19 cellular contexts compared by ENCODE assay signal in the genomic region with DNA sequence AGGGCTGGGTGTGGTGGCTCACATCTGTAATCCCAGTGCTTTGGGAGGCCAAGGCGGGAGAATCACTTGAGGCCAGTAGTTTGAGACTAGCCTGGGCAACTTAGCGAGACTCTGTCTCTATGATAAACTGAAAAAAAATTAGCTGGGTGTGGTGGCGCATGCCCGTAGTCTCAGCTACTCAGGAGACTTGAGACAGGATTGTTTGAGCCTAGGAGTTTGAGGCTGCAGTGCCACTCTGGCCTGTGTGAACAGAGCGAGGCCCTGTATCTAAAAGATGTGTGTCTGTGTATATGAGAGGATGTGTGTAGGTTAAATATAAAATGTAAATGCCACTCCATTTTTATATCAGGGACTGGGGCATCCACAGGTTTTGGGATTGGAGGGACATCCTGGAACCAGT. TPM values are rescaled to one million over a fixed set of nuclear protein-coding genes. Genes with fewer than 3 reads are reported as not detected.
DNase-seq lines count a peak whose midpoint lies in the region; ATAC-seq and TF ChIP-seq lines count a peak whose summit lies in the region.
"Had no signal": no experiment of that assay in that cellular context is flagged by ENCODE, and none has a peak within 500 bp of the region (broad histone marks: within the 10 kb centered on the region; RNA-seq: fewer than 3 reads in every experiment).

No MANE protein-coding gene starts in this region.

- peaks cover 10% of the 10 kb centered on the region for H3F3A ChIP-seq in neural progenitor cell (ENCODE audit: low read depth)

- TF ChIP-seq CTCF in right atrium auricular region (IDR thresholded peaks at IDR 0.05) (no peak), neural progenitor cell (IDR thresholded peaks at IDR 0.05) (no peak), vagina (IDR thresholded peaks at IDR 0.05) (no peak), GM13977 (IDR thresholded peaks at IDR 0.05; ENCODE audit: extremely low read depth, insufficient read depth, missing control alignments) (no peak), glutamatergic neuron (IDR thresholded peaks at IDR 0.05; ENCODE audit: partially characterized antibody, unreplicated experiment) (no peak)

- H3K4me2 ChIP-seq in neural progenitor cell, result no peak overlapping the region

- H3K4me3 ChIP-seq in right atrium auricular region (no peak overlapping the region), neural progenitor cell (no peak overlapping the region), vagina (no peak overlapping the region)

- intact Hi-C loops in cardiac septum (cut with DNase I), result no loop called here
- intact Hi-C loops in activated T-helper 2 cell treated with anti-CD3 and anti-CD28 coated beads, Interferon-gamma antibody, Interleukin-2, Interleukin-4, amounts not matched to agents 10 μg/mL and 5 μg/mL and 100 μg/mL, durations not matched to agents 14 hours and 24 hours and 36 hours (cut with micrococcal nuclease), result no loop called here
- intact Hi-C loops in vagina (cut with DNase I), result no loop called here

- no peak overlapping the region for H3K4me3 Mint-ChIP-seq in activated T-helper 2 cell treated with anti-CD3 and anti-CD28 coated beads, Interferon-gamma antibody, Interleukin-2, Interleukin-4, amounts not matched to agents 10 μg/mL and 5 μg/mL and 100 μg/mL, durations not matched to agents 14 hours and 24 hours and 36 hours (ENCODE audit: low read depth)
- H3K4me3 Mint-ChIP-seq in neural progenitor cell, result no peak overlapping the region
- H3K4me3 Mint-ChIP-seq in glutamatergic neuron (ENCODE audit: unreplicated experiment), result no peak overlapping the region
- H3K4me3 Mint-ChIP-seq: activated naive CD4-positive, alpha-beta T cell treated with anti-CD3 and anti-CD28 coated beads, Interleukin-2, amount 50 U/mL, for 24 hours; activated T-cell treated with anti-CD3 and anti-CD28 coated beads, Interleukin-2, amount 50 U/mL, for 72 hours; H9; IgD-negative memory B cell had no signal

- no peak overlapping the region for H3K9ac ChIP-seq in neural progenitor cell

- in situ Hi-C loops in GM13977 (cut with MboI; ENCODE audit: low pct_unique_long_range_greater_than_20kb, low sequenced_read_pairs, unreplicated experiment), result no loop called here

- H3K27me3 ChIP-seq in right atrium auricular region (no peaks in the 10 kb centered on the region), neural progenitor cell (no peaks in the 10 kb centered on the region), vagina (no peaks in the 10 kb centered on the region)
- H3K27me3 ChIP-seq: foreskin keratinocyte had no signal

- peaks cover 38% of the 10 kb centered on the region for H3K36me3 Mint-ChIP-seq in activated T-helper 2 cell treated with anti-CD3 and anti-CD28 coated beads, Interferon-gamma antibody, Interleukin-2, Interleukin-4, amounts not matched to agents 10 μg/mL and 5 μg/mL and 100 μg/mL, durations not matched to agents 14 hours and 24 hours and 36 hours (ENCODE audit: low read depth)
- H3K36me3 Mint-ChIP-seq in neural progenitor cell, result peaks cover 22% of the 10 kb centered on the region
- H3K36me3 Mint-ChIP-seq in glutamatergic neuron (ENCODE audit: unreplicated experiment), result no peaks in the 10 kb centered on the region

- H3K9me3 ChIP-seq in right atrium auricular region (no peaks in the 10 kb centered on the region), neural progenitor cell (ENCODE audit: low read depth) (no peaks in the 10 kb centered on the region), vagina (no peaks in the 10 kb centered on the region)

- H3K79me2 ChIP-seq in neural progenitor cell (ENCODE audit: low read depth), result peaks cover 90% of the 10 kb centered on the region

- peaks cover 40% of the 10 kb centered on the region for H4K20me1 ChIP-seq in neural progenitor cell (ENCODE audit: low read depth)

- H3K36me3 ChIP-seq in right atrium auricular region (no peaks in the 10 kb centered on the region), neural progenitor cell (no peaks in the 10 kb centered on the region), vagina (peaks cover 0 to 7% of the 10 kb centered on the region in 2 donors)

- TF ChIP-seq POLR2A in vagina (IDR thresholded peaks at IDR 0.05), result no peak
- no peak for TF ChIP-seq POLR2A in GM18505 (IDR thresholded peaks at IDR 0.05; ENCODE audit: borderline replicate concordance, extremely low read depth, insufficient read depth, insufficient read length)

- peaks cover 27% of the 10 kb centered on the region for H3K4me1 Mint-ChIP-seq in activated T-helper 2 cell treated with anti-CD3 and anti-CD28 coated beads, Interferon-gamma antibody, Interleukin-2, Interleukin-4, amounts not matched to agents 10 μg/mL and 5 μg/mL and 100 μg/mL, durations not matched to agents 14 hours and 24 hours and 36 hours (ENCODE audit: low read depth)
- H3K4me1 Mint-ChIP-seq in neural progenitor cell, result peaks cover 26% of the 10 kb centered on the region
- H3K4me1 Mint-ChIP-seq in glutamatergic neuron (ENCODE audit: low read depth, unreplicated experiment), result peaks cover 18% of the 10 kb centered on the region

- H3K27me3 Mint-ChIP-seq in activated T-helper 2 cell treated with anti-CD3 and anti-CD28 coated beads, Interferon-gamma antibody, Interleukin-2, Interleukin-4, amounts not matched to agents 10 μg/mL and 5 μg/mL and 100 μg/mL, durations not matched to agents 14 hours and 24 hours and 36 hours (ENCODE audit: low read depth), result no peaks in the 10 kb centered on the region
- H3K27me3 Mint-ChIP-seq in neural progenitor cell (ENCODE audit: insufficient read depth, low read depth), result peaks cover 7% of the 10 kb centered on the region
- no peaks in the 10 kb centered on the region for H3K27me3 Mint-ChIP-seq in glutamatergic neuron (ENCODE audit: unreplicated experiment)
- H3K27me3 Mint-ChIP-seq: activated naive CD4-positive, alpha-beta T cell treated with anti-CD3 and anti-CD28 coated beads, Interleukin-2, amount 50 U/mL, for 24 hours; IgD-negative memory B cell had no signal

- DNase-seq in right atrium auricular region (ENCODE audit: low spot score) (no peak), cardiac septum (ENCODE audit: low spot score) (no peak), neural progenitor cell (ENCODE audit: low spot score) (no peak), vagina (ENCODE audit: extremely low spot score in 2 of 2) (no peak), GM13977 (ENCODE audit: low spot score) (no peak), glutamatergic neuron (no peak)
- no peak for DNase-seq in activated T-helper 2 cell treated with anti-CD3 and anti-CD28 coated beads, Interferon-gamma antibody, Interleukin-2, Interleukin-4, amounts not matched to agents 10 μg/mL and 5 μg/mL and 100 μg/mL, durations not matched to agents 14 hours and 24 hours and 36 hours (ENCODE audit: low spot score)
- DNase-seq: activated CD4-positive, alpha-beta T cell treated with anti-CD3 and anti-CD28 coated beads for 1 hour; activated T-cell treated with anti-CD3 and anti-CD28 coated beads, Interleukin-2, amount 50 U/mL, for 72 hours; cerebellar nuclear complex; erythroblast; foreskin keratinocyte; H9; NCI-H1417 treated with DMSO at 0.1 percent for 48 hours; NCI-H524 treated with DMSO at 0.1 percent for 48 hours had no signal

- H3K4me1 ChIP-seq in right atrium auricular region, result peaks cover 0 to 72% of the 10 kb centered on the region in 2 donors
- H3K4me1 ChIP-seq in neural progenitor cell, result peaks cover 41% of the 10 kb centered on the region
- peaks cover 55% of the 10 kb centered on the region for H3K4me1 ChIP-seq in vagina
- H3K4me1 ChIP-seq: foreskin keratinocyte had no signal

- H3K27ac ChIP-seq in right atrium auricular region, result peak overlapping the region; percentile 20 to 49
- no peak overlapping the region for H3K27ac ChIP-seq in neural progenitor cell
- peak overlapping the region; percentile 42 for H3K27ac ChIP-seq in vagina
- H3K27ac ChIP-seq: foreskin keratinocyte had no signal

- H2AFZ ChIP-seq in neural progenitor cell (replicated peaks), result no peak overlapping the region

- H3K27ac Mint-ChIP-seq in activated T-helper 2 cell treated with anti-CD3 and anti-CD28 coated beads, Interferon-gamma antibody, Interleukin-2, Interleukin-4, amounts not matched to agents 10 μg/mL and 5 μg/mL and 100 μg/mL, durations not matched to agents 14 hours and 24 hours and 36 hours, result peak overlapping the region; percentile 6
- H3K27ac Mint-ChIP-seq in neural progenitor cell (peak overlapping the region; percentile 57), glutamatergic neuron (ENCODE audit: unreplicated experiment) (no peak overlapping the region)
- H3K27ac Mint-ChIP-seq: activated naive CD4-positive, alpha-beta T cell treated with anti-CD3 and anti-CD28 coated beads, Interleukin-2, amount 50 U/mL, for 24 hours had no signal

- no peak for ATAC-seq in GM18505 (IDR thresholded peaks at IDR 0.05; ENCODE audit: unreplicated experiment)
- ATAC-seq: activated T-cell treated with anti-CD3 and anti-CD28 coated beads, Interleukin-2, amount 50 U/mL, for 72 hours; foreskin keratinocyte; Right ventricle myocardium inferior had no signal

- no peaks in the 10 kb centered on the region for H3K9me3 Mint-ChIP-seq in activated T-helper 2 cell treated with anti-CD3 and anti-CD28 coated beads, Interferon-gamma antibody, Interleukin-2, Interleukin-4, amounts not matched to agents 10 μg/mL and 5 μg/mL and 100 μg/mL, durations not matched to agents 14 hours and 24 hours and 36 hours
- peaks cover 4% of the 10 kb centered on the region for H3K9me3 Mint-ChIP-seq in neural progenitor cell
- H3K9me3 Mint-ChIP-seq in glutamatergic neuron (ENCODE audit: unreplicated experiment), result peaks cover 2% of the 10 kb centered on the region
- H3K9me3 Mint-ChIP-seq: activated naive CD4-positive, alpha-beta T cell treated with anti-CD3 and anti-CD28 coated beads, Interleukin-2, amount 50 U/mL, for 24 hours; activated T-cell treated with anti-CD3 and anti-CD28 coated beads, Interleukin-2, amount 50 U/mL, for 72 hours; H9; IgD-negative memory B cell had no signal

RNA-seq across cellular contexts. Expression of a gene that starts 13.4 kb away (rescaled TPM):
- total RNA-seq in right atrium auricular region, result 10 to 100 TPM; 48.2 to 54.0 TPM
- total RNA-seq in cardiac septum, result 44.2 TPM
- total RNA-seq in activated T-helper 2 cell treated with anti-CD3 and anti-CD28 coated beads, Interferon-gamma antibody, Interleukin-2, Interleukin-4, amounts not matched to agents 10 μg/mL and 5 μg/mL and 100 μg/mL, durations not matched to agents 14 hours and 24 hours and 36 hours, result 90.5 and 92.2 TPM in 2 replicates
- total RNA-seq in neural progenitor cell (ENCODE audit: low replicate concordance), result 60.6 and 75.0 TPM in 2 replicates
- total RNA-seq in vagina, result 40.5 TPM
- 104 TPM for total RNA-seq in glutamatergic neuron (ENCODE audit: unreplicated experiment)
